Comparison of ENCODE assay signal across 1 cellular context in the genomic region with DNA sequence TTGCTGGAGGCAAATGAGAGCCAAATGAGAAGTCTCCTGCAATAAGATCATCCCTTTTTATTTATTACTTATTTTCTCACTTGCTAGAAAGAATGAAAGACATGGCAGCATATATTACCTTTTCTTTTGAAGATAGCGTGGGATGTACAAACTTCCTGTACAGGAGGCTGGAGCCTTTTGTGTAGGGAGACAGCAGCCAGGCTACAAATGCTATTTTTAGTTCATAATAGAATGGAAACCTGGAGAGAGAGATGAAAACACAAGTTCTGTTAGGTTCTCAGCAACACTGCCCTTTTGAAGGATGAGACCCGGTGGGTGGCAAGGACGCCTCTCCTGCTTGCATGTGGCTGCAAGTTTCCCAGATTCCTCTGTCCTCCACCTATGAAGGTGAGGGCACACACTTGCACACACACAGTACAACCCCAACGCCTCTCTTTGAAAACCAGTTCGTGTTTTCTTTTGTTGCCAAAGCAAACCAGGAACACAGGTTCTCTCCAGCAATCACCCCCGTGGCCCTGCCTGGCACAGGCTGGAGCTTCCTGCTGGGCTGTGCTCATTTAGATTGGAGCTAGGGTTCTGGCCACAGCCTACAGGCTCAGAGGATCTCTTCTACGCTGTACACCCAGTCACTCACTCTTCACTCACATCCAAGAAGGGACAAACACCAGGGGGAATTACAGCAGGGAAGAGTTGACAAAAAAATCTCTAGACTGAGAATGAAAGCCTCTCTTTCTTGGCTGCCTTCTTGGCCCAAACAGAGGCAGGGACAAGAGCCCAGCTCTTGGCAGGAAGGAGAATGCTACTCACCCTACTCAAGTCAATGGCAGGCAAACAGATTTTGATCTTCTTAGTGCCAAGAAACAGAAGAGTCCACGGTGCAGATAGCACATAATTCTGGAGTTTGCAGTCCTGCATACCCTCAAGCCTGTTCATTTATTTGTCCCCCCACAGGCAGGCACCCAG.
TF ChIP-seq lines count a peak whose summit lies in the region.

No MANE protein-coding gene starts in this region.

TF ChIP-seq in HepG2, 621 proteins besides CTCF, POLR2A, EP300 and RAD21:
- TF ChIP-seq, protein P1, sequence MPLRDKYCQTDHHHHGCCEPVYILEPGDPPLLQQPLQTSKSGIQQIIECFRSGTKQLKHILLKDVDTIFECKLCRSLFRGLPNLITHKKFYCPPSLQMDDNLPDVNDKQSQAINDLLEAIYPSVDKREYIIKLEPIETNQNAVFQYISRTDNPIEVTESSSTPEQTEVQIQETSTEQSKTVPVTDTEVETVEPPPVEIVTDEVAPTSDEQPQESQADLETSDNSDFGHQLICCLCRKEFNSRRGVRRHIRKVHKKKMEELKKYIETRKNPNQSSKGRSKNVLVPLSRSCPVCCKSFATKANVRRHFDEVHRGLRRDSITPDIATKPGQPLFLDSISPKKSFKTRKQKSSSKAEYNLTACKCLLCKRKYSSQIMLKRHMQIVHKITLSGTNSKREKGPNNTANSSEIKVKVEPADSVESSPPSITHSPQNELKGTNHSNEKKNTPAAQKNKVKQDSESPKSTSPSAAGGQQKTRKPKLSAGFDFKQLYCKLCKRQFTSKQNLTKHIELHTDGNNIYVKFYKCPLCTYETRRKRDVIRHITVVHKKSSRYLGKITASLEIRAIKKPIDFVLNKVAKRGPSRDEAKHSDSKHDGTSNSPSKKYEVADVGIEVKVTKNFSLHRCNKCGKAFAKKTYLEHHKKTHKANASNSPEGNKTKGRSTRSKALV (CRISPR knock-in tag; IDR thresholded peaks at IDR 0.05) = no peak
- TF ChIP-seq, protein P2, sequence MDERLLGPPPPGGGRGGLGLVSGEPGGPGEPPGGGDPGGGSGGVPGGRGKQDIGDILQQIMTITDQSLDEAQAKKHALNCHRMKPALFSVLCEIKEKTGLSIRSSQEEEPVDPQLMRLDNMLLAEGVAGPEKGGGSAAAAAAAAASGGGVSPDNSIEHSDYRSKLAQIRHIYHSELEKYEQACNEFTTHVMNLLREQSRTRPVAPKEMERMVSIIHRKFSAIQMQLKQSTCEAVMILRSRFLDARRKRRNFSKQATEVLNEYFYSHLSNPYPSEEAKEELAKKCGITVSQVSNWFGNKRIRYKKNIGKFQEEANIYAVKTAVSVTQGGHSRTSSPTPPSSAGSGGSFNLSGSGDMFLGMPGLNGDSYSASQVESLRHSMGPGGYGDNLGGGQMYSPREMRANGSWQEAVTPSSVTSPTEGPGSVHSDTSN (CRISPR knock-in tag; IDR thresholded peaks at IDR 0.05) = no peak
- TF ChIP-seq FOXM1 (CRISPR knock-in tag; IDR thresholded peaks at IDR 0.05) = no peak
- no peak for TF ChIP-seq KMT2B (CRISPR knock-in tag; IDR thresholded peaks at IDR 0.05)
- TF ChIP-seq RBAK (CRISPR knock-in tag; IDR thresholded peaks at IDR 0.05) = no peak
- no peak for TF ChIP-seq HCFC1 (IDR thresholded peaks at IDR 0.05; ENCODE audit: low read depth, low read length)
- TF ChIP-seq SP2 (CRISPR knock-in tag; IDR thresholded peaks at IDR 0.05) = no peak
- no peak for TF ChIP-seq CHD4 (IDR thresholded peaks at IDR 0.05; ENCODE audit: borderline replicate concordance, low read length)
- TF ChIP-seq ZNF207 (IDR thresholded peaks at IDR 0.05; ENCODE audit: borderline replicate concordance) = no peak
- TF ChIP-seq, protein P3, sequence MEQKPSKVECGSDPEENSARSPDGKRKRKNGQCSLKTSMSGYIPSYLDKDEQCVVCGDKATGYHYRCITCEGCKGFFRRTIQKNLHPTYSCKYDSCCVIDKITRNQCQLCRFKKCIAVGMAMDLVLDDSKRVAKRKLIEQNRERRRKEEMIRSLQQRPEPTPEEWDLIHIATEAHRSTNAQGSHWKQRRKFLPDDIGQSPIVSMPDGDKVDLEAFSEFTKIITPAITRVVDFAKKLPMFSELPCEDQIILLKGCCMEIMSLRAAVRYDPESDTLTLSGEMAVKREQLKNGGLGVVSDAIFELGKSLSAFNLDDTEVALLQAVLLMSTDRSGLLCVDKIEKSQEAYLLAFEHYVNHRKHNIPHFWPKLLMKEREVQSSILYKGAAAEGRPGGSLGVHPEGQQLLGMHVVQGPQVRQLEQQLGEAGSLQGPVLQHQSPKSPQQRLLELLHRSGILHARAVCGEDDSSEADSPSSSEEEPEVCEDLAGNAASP (CRISPR knock-in tag; IDR thresholded peaks at IDR 0.05; ENCODE audit: borderline replicate concordance) = no peak
